Comparison of ENCODE assay signal across 19 cellular contexts in genomic region chr18:8732442-8733360, GRCh38. TPM values are rescaled to one million over a fixed set of nuclear protein-coding genes. Genes with fewer than 3 reads are reported as not detected.
DNase-seq lines count a peak whose midpoint lies in the region; ATAC-seq and TF ChIP-seq lines count a peak whose summit lies in the region.
"Had no signal": no experiment of that assay in that cellular context is flagged by ENCODE, and none has a peak within 500 bp of the region (broad histone marks: within the 10 kb centered on the region; RNA-seq: fewer than 3 reads in every experiment).

No MANE protein-coding gene starts in this region.

- in situ Hi-C loops in Panc1 (cut with HindIII; ENCODE audit: low pct_unique_long_range_greater_than_20kb, low sequenced_read_pairs), result no loop called here

- no TSS peak for BruUV-seq in Panc1 (replicated peaks; lab: Mats Ljungman, UMichigan)

- peak overlapping the region; percentile 13 for H2BK12ac ChIP-seq in trophoblast cell (ENCODE audit: low read length)

- H2AK5ac ChIP-seq in trophoblast cell (ENCODE audit: low read length), result peak overlapping the region; percentile 52

- H2BK5ac ChIP-seq in trophoblast cell (ENCODE audit: low read depth, low read length, poor library complexity), result no peak overlapping the region

- DNase-seq in Panc1 (ENCODE audit: low read depth, low spot score) (no peak), hepatocyte (ENCODE audit: low spot score) (no peak), trophoblast cell (no peak), cerebellar nuclear complex (lab: John Stamatoyannopoulos, UW) (no peak), prostate gland (ENCODE audit: low spot score) (no peak), breast epithelium (ENCODE audit: low spot score in 2 of 2) (no peak)
- DNase-seq: BE2C; CD4-positive, alpha-beta memory T cell; KG1; NCI-H1092 treated with DMSO at 0.1 percent for 48 hours; NCI-H1694; NCI-H2107; NCI-H226; NCI-H526 treated with DMSO at 0.1 percent for 48 hours; NK-92 treated with Interleukin-12 subunit alpha and Interleukin-12 subunit beta, amount 100 ng/mL, for 24 hours; OCI-M1 had no signal

- intact Hi-C loops in Panc1 (cut with micrococcal nuclease; ENCODE audit: unreplicated experiment), result no loop called here
- intact Hi-C loops in prostate gland (cut with DNase I), result no loop called here
- intact Hi-C loops in breast epithelium (cut with DNase I; ENCODE audit: low total_unique reads), result no loop called here

- H3K4me3 ChIP-seq in HEK293 (ENCODE audit: low read depth, low read length) (no peak overlapping the region), Panc1 (ENCODE audit: low read depth in 2 of 2, low read length in 2 of 2) (no peak overlapping the region), hepatocyte (no peak overlapping the region), trophoblast cell (ENCODE audit: low read depth, low read length) (no peak overlapping the region), prostate gland (no peak overlapping the region), breast epithelium (no peak overlapping the region)
- H3K4me3 ChIP-seq: HAP-1 had no signal

- H2BK120ac ChIP-seq in trophoblast cell (ENCODE audit: insufficient read depth, low read length, poor library complexity), result no peak overlapping the region

- H3K14ac ChIP-seq in trophoblast cell (ENCODE audit: low read length), result no peak overlapping the region

- H3K9ac ChIP-seq in trophoblast cell (ENCODE audit: low read length), result no peak overlapping the region

- H3K4me1 ChIP-seq in HEK293 (ENCODE audit: control insufficient read depth, insufficient read depth, low read length) (peaks cover 5% of the 10 kb centered on the region), Panc1 (ENCODE audit: control insufficient read depth, insufficient read depth, low read length) (peaks cover 36% of the 10 kb centered on the region), hepatocyte (ENCODE audit: insufficient read depth) (peaks cover 23% of the 10 kb centered on the region), trophoblast cell (ENCODE audit: control insufficient read depth in 1 of 2, insufficient read depth in 2 of 2, low read length in 2 of 2) (peaks cover 8 to 9% of the 10 kb centered on the region in 2 experiments), prostate gland (replicated peaks) (no peaks in the 10 kb centered on the region), breast epithelium (no peaks in the 10 kb centered on the region)
- H3K4me1 ChIP-seq: HAP-1 had no signal

- no peak overlapping the region for H3K23ac ChIP-seq in trophoblast cell (ENCODE audit: low read length)

- no peaks in the 10 kb centered on the region for H3K9me3 ChIP-seq in HEK293 (ENCODE audit: control insufficient read depth, insufficient read depth, low read depth, low read length)
- no peaks in the 10 kb centered on the region for H3K9me3 ChIP-seq in Panc1 (ENCODE audit: control insufficient read depth, insufficient read depth, low read depth, low read length)
- H3K9me3 ChIP-seq in hepatocyte (ENCODE audit: low read depth), result no peaks in the 10 kb centered on the region
- no peaks in the 10 kb centered on the region for H3K9me3 ChIP-seq in trophoblast cell (ENCODE audit: insufficient read depth, low read depth, low read length)
- no peaks in the 10 kb centered on the region for H3K9me3 ChIP-seq in prostate gland
- H3K9me3 ChIP-seq in breast epithelium, result no peaks in the 10 kb centered on the region
- H3K9me3 ChIP-seq: BE2C, HAP-1 had no signal

- no peak overlapping the region for H4K12ac ChIP-seq in trophoblast cell (ENCODE audit: low read depth, low read length)

- no peaks in the 10 kb centered on the region for H4K20me1 ChIP-seq in hepatocyte (ENCODE audit: insufficient read depth, poor library complexity, severe bottlenecking)

- TF ChIP-seq CTCF in HEK293 (tag by site-specific recombination; IDR thresholded peaks at IDR 0.05), result no peak
- no peak for TF ChIP-seq CTCF in Panc1 (IDR thresholded peaks at IDR 0.05)
- no peak for TF ChIP-seq CTCF in hepatocyte (IDR thresholded peaks at IDR 0.05; ENCODE audit: poor library complexity)
- no peak for TF ChIP-seq CTCF in prostate gland (IDR thresholded peaks at IDR 0.05)
- no peak for TF ChIP-seq CTCF in breast epithelium (IDR thresholded peaks at IDR 0.05)

- H3K27ac ChIP-seq in HEK293 (ENCODE audit: extremely low read depth, low read depth, low read length) (no peak overlapping the region), Panc1 (ENCODE audit: low read length) (peak overlapping the region; percentile 74), hepatocyte (peak overlapping the region; percentile 22), trophoblast cell (ENCODE audit: low read depth, low read length) (no peak overlapping the region), prostate gland (no peak overlapping the region), breast epithelium (no peak overlapping the region)

- H2AFZ ChIP-seq in hepatocyte (no peak overlapping the region), trophoblast cell (ENCODE audit: insufficient read depth, low read length, poor library complexity) (no peak overlapping the region)

- TF ChIP-seq POLR2A in GM18505 (IDR thresholded peaks at IDR 0.05; ENCODE audit: borderline replicate concordance, extremely low read depth, insufficient read depth, insufficient read length) (no peak), prostate gland (IDR thresholded peaks at IDR 0.05) (no peak), breast epithelium (IDR thresholded peaks at IDR 0.05) (no peak)

- H3K79me2 ChIP-seq in hepatocyte (peaks cover 19% of the 10 kb centered on the region), trophoblast cell (ENCODE audit: control insufficient read depth, insufficient read depth, low read length, poor library complexity) (peaks cover 1% of the 10 kb centered on the region)

- no peak for ATAC-seq in Panc1
- ATAC-seq in GM18505 (IDR thresholded peaks at IDR 0.05; ENCODE audit: unreplicated experiment), result no peak

- H3K4me2 ChIP-seq in hepatocyte (peak overlapping the region; percentile 19), trophoblast cell (ENCODE audit: low read length) (no peak overlapping the region)

- no peak overlapping the region for H4K91ac ChIP-seq in trophoblast cell (ENCODE audit: low read depth, low read length)

- CTCF ChIA-PET in HEK293 (lab: Yijun Ruan, JAX), result interaction anchor here (0.7 kb wide), 1 partner anchor 30 kb away, joined by 3 read pairs; no protein-coding TSS in a partner anchor
- CTCF ChIA-PET in Panc1 (lab: Charles Lee), result no interaction called here

- peaks cover 0 to 3% of the 10 kb centered on the region in 2 experiments; a peak in 2 of 3 replicates for H3K36me3 ChIP-seq in HEK293 (ENCODE audit: control insufficient read depth in 2 of 2, insufficient read depth in 1 of 2, low read length in 2 of 2)
- no peaks in the 10 kb centered on the region for H3K36me3 ChIP-seq in Panc1 (ENCODE audit: control insufficient read depth, insufficient read depth, low read length)
- no peaks in the 10 kb centered on the region for H3K36me3 ChIP-seq in hepatocyte (replicated peaks; ENCODE audit: insufficient read depth, low read depth)
- H3K36me3 ChIP-seq in trophoblast cell (ENCODE audit: control insufficient read depth in 1 of 2, insufficient read depth in 2 of 2, low read length in 2 of 2), result no peaks in the 10 kb centered on the region
- no peaks in the 10 kb centered on the region for H3K36me3 ChIP-seq in prostate gland
- no peaks in the 10 kb centered on the region for H3K36me3 ChIP-seq in breast epithelium
- H3K36me3 ChIP-seq: BE2C, HAP-1 had no signal

- 78% methylated on average over 22 of the region's 22 CpGs for WGBS in hepatocyte (ENCODE audit: low lambda C conversion rate, missing lambda C conversion rate)
- WGBS in trophoblast cell (ENCODE audit: extremely low coverage, insufficient coverage, insufficient read length), result no CpG with 5 or more reads among the region's 22 CpGs
- 92% methylated on average over 22 of the region's 22 CpGs for WGBS in prostate gland

- no peaks in the 10 kb centered on the region for H3K9me2 ChIP-seq in hepatocyte (replicated peaks; ENCODE audit: insufficient read depth)

- no peak overlapping the region for H3K4ac ChIP-seq in trophoblast cell (ENCODE audit: low read depth, low read length)

- POLR2A ChIA-PET in HEK293 (lab: Yijun Ruan, JAX), result no interaction called here
- POLR2A ChIA-PET in Panc1 (lab: Charles Lee), result no interaction called here

- H3K27me3 ChIP-seq in Panc1 (ENCODE audit: control insufficient read depth, insufficient read depth, low read length) (no peaks in the 10 kb centered on the region), hepatocyte (no peaks in the 10 kb centered on the region), trophoblast cell (ENCODE audit: insufficient read depth, low read length) (no peaks in the 10 kb centered on the region), prostate gland (replicated peaks; ENCODE audit: insufficient read depth) (no peaks in the 10 kb centered on the region), breast epithelium (no peaks in the 10 kb centered on the region)
- H3K27me3 ChIP-seq: BE2C had no signal

- no peak overlapping the region for H3K18ac ChIP-seq in trophoblast cell (ENCODE audit: low read length)

- H3K79me1 ChIP-seq in trophoblast cell (ENCODE audit: low read length), result no peaks in the 10 kb centered on the region

- no peak overlapping the region for H4K8ac ChIP-seq in trophoblast cell (ENCODE audit: low read depth, low read length)

TF ChIP-seq in HEK293, 187 proteins besides CTCF, POLR2A, EP300 and RAD21:
- TF ChIP-seq ZIC2 (tag by site-specific recombination; IDR thresholded peaks at IDR 0.05) (0 out of 2 replicates have a peak, but pooled peaks have one; percentile 19), ZNF449 (tag by site-specific recombination; IDR thresholded peaks at IDR 0.05) (peak; percentile 77), ZNF621 (tag by site-specific recombination; IDR thresholded peaks at IDR 0.05) (no peak)
TF ChIP-seq in HEK293: peak in this region for 2.

RNA-seq across cellular contexts. Expression of gene MTCL1, which starts 27.3 kb away (rescaled TPM):
- total RNA-seq in Panc1 (2021; ENCODE audit: unreplicated experiment) (50.1 TPM), hepatocyte (16.5 and 19.7 TPM in 2 replicates), prostate gland (10 to 100 TPM; 11.2 to 73.1 TPM), breast epithelium (1 to 10 TPM; 4.9 to 9.1 (median 7.2) TPM)
- polyA plus RNA-seq in Panc1 (2012; ENCODE audit: insufficient read length), result 25.5 TPM
- polyA plus RNA-seq in hepatocyte, result 10.6 and 13.0 TPM in 2 replicates
- polyA plus RNA-seq in trophoblast cell (2013), result 3.0 and 3.4 TPM in 2 replicates
- polyA plus RNA-seq: CD4-positive, alpha-beta memory T cell had no signal

Comparison
In these comparisons a context has a peak if more than half of its experiments do, and no peak if none do; other contexts are left out.
1. H3K27ac ChIP-seq: peak in Panc1 (single experiment) and hepatocyte (single experiment); none in HEK293 (single experiment), trophoblast cell (single experiment), prostate gland (0 of 2) and breast epithelium (0 of 2).